In the genomic region with DNA sequence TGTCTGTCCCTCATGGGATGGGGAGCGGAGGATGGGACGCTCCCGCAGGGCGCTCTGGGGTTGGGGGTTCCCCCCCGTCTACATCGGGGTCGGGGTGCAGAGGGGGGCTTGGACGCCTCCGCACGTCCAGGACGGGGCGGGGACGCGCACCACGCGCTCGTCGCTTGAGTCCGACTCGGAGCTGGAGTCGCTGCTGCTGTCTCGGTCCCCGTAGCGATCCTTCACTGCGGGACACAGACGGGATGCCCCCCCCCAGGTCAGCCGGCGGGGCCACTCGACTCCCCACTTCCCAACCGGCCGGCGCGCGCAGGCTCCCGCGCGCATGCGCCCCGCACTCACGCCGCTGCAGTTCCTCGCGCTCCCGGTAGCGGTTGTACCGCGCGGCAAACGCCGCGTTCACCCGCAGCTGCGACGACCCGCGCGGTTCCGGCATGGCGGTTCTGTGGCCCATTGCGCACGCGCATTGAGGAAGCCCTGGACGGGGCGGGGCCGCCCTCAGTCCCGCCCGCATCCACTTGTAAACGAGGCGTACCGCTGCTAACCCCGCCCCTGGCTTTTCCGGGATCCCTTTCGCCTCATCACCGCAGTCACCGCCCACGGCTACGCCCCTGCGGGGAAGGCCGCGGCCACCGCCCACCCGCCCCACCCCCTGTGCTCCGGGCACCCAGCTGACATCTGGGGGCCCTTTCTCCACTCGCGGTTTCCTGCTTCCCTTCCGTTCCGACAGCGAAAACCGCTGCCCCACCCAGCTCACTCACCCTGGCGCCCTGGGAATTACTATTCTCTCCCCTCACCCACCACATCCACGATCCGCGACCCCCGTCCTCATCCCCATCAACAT, we compare ENCODE assay signal across 9 cellular contexts. TPM values are rescaled to one million over a fixed set of nuclear protein-coding genes. Genes with fewer than 3 reads are reported as not detected.
A peak's percentile ranks its signal among the peaks of the same experiment; 100 is the strongest.
DNase-seq lines count a peak whose midpoint lies in the region; ATAC-seq, FAIRE-seq and TF ChIP-seq lines count a peak whose summit lies in the region.
"Had no signal": no experiment of that assay in that cellular context is flagged by ENCODE, and none has a peak within 500 bp of the region (broad histone marks: within the 10 kb centered on the region; RNA-seq: fewer than 3 reads in every experiment).

TSS of gene KRI1 (minus strand) at position 444 of the 841 bp plus-strand sequence. CDS start at position 433, 11 bp downstream.

- ATAC-seq in GM19023 (IDR thresholded peaks at IDR 0.05; ENCODE audit: unreplicated experiment) (peak; percentile 55), HG03342 (IDR thresholded peaks at IDR 0.05; ENCODE audit: unreplicated experiment) (peak; percentile 38)

- peaks cover 31% of the 10 kb centered on the region for H3K4me1 ChIP-seq in keratinocyte (ENCODE audit: control insufficient read depth, extremely low read depth, insufficient read depth, low read length)

- TF ChIP-seq CTCF in AG10803 (conservative IDR thresholded peaks at IDR 0.05; ENCODE audit: low read length) (peak; percentile 27; the same call in 1 of the 2 replicates), keratinocyte (optimal IDR thresholded peaks at IDR 0.05 in 1 of 3, IDR thresholded peaks at IDR 0.05 in 1 of 3, conservative IDR thresholded peaks at IDR 0.05 in 1 of 3; ENCODE audit: extremely low read depth in 1 of 3, insufficient read depth in 2 of 3, low read length in 3 of 3) (peak; percentile 13 to 54 (median 18))

- DNase-seq in AG10803 (ENCODE audit: low read depth) (peak; percentile 98), NCI-H446 (lab: John Stamatoyannopoulos, UW) (peak; percentile 95 to 99), keratinocyte (ENCODE audit: low read depth, low spot score) (peak; percentile 88)
- DNase-seq in activated CD4-positive, CD25-positive, alpha-beta regulatory T cell treated with anti-CD3 and anti-CD28 coated beads, Interleukin-2, amount 50 U/mL, for 16 hours (ENCODE audit: low read depth, low spot score) = peak; percentile 93
- peak; percentile 99 for DNase-seq in central memory CD4-positive, alpha-beta T cell
- peak; percentile 99 for DNase-seq in stimulated activated CD4-positive, alpha-beta T cell treated with anti-CD3 and anti-CD28 coated beads, Interleukin-12 subunit alpha, Interleukin-12 subunit beta, amount 100 ng/mL, for 48 hours (ENCODE audit: low read depth in 2 of 3, low spot score in 1 of 3)

- H3K9me1 ChIP-seq in keratinocyte (ENCODE audit: control insufficient read depth, extremely low read depth, insufficient read depth, low read length) = no peaks in the 10 kb centered on the region

- no peaks in the 10 kb centered on the region for H3K9me3 ChIP-seq in keratinocyte (ENCODE audit: control insufficient read depth, low read depth, low read length)

- peak within 1 kb of the TSS; percentile 78 for H2AFZ ChIP-seq in keratinocyte (ENCODE audit: control insufficient read depth, low read length)

- H3K79me2 ChIP-seq in keratinocyte (ENCODE audit: control insufficient read depth, insufficient read depth, low read length) = peaks cover 18% of the 10 kb centered on the region

- peak within 1 kb of the TSS; percentile 91 for H3K4me3 ChIP-seq in AG10803 (ENCODE audit: low read length)
- H3K4me3 ChIP-seq in keratinocyte (ENCODE audit: control insufficient read depth in 2 of 3, extremely low read depth in 1 of 3, insufficient read depth in 2 of 3, low read depth in 1 of 3, low read length in 3 of 3) = peak within 1 kb of the TSS; percentile 81 to 98 (median 88)

- H3K36me3 ChIP-seq in keratinocyte (ENCODE audit: control insufficient read depth in 2 of 2, extremely low read depth in 1 of 2, insufficient read depth in 2 of 2, low read length in 2 of 2) = peaks cover 7 to 10% of the 10 kb centered on the region in 2 experiments

- peak within 1 kb of the TSS; percentile 64 for H3K27ac ChIP-seq in keratinocyte (ENCODE audit: control insufficient read depth, insufficient read depth, low read length)

- H4K20me1 ChIP-seq in keratinocyte (ENCODE audit: control insufficient read depth, extremely low read depth, insufficient read depth, low read length) = no peaks in the 10 kb centered on the region

- FAIRE-seq in keratinocyte (lab: Jason Lieb, UNC) = no peak
- FAIRE-seq: TTC549 had no signal

- H3K9ac ChIP-seq in keratinocyte (ENCODE audit: control insufficient read depth, extremely low read depth, insufficient read depth, low read length) = peak within 1 kb of the TSS; percentile 83

- dilution Hi-C loops in keratinocyte (cut with MboI; ENCODE audit: extremely low pct_ligation_motif_present, low sequenced_read_pairs) = no loop called here

- H3K4me2 ChIP-seq in keratinocyte (ENCODE audit: control insufficient read depth, extremely low read depth, insufficient read depth, low read depth, low read length) = peak within 1 kb of the TSS; percentile 84

- no peaks in the 10 kb centered on the region for H3K27me3 ChIP-seq in keratinocyte (ENCODE audit: control insufficient read depth, extremely low read depth, insufficient read depth, low read length)

RNA-seq across cellular contexts. Expression of gene KRI1, which starts in this region (rescaled TPM):
- polyA plus RNA-seq in keratinocyte = 13.4 to 19.0 TPM (median 13.5 TPM) in 3 replicates
- polyA plus RNA-seq in keratinocyte (2011; ENCODE audit: low read depth) = 48.2 TPM
- 7.6 and 12.7 TPM in 2 replicates for polyA plus RNA-seq in keratinocyte (2011; cell fraction: cytosol; rRNA removed)
- 41.0 and 42.6 TPM in 2 replicates for polyA plus RNA-seq in keratinocyte (2011; cell fraction: nucleus; rRNA removed)
- 12.5 and 20.2 TPM in 2 replicates for polyA plus RNA-seq in keratinocyte (2012; ENCODE audit: low replicate concordance)
- 4.5 to 7.4 TPM (median 5.3 TPM) in 3 replicates for polyA minus RNA-seq in keratinocyte
- polyA minus RNA-seq in keratinocyte (2011; cell fraction: cytosol; rRNA and poly(A)+ RNA removed) = 13.8 TPM
- 8.1 and 9.8 TPM in 2 replicates for polyA minus RNA-seq in keratinocyte (2011; cell fraction: nucleus; rRNA and poly(A)+ RNA removed)

Comparison
In these comparisons a context has a peak if more than half of its experiments do, and no peak if none do; other contexts are left out.
1. Peak in every context shown above with its lines: DNase-seq, ATAC-seq, H3K4me3 ChIP-seq and H3K27ac ChIP-seq.